Comparison of ENCODE assay signal across 1 cellular context in the genomic region with DNA sequence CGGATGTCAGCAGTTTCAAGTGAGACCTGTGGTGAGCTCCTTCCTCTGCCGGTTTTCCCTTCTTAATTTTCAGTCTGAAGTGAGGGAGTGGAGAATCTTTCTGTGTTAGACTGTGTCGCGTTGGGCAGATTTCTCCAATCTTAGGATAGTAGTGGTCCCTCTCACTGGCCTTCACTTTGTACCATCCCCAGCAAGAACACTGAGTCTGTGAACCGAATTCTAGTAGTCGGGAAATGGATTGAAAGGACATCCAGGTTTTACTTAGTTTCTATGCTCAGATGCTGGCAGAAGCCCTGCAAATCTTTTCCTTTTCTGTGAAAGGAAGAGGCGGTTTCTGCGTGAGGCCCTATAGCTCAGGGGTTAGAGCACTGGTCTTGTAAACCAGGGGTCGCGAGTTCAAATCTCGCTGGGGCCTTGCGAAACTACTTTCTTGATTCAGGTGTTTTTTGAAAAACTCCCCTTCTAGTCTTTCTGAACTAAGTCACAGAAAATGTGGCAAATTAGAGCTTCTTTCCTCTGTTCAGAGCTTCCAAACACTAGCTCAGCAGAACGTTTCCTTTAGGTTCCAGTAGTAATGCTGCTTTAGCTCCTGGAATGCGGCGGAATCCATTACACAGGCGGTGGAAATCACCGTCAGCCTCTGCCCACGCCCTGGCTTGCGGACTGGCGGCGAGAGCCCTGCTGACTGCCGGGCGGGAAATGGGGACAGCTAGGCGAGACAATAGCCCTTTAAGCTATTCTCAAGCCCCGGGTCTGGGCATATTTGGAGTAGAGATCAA.
TF ChIP-seq lines count a peak whose summit lies in the region.

No MANE protein-coding gene starts in this region.

TF ChIP-seq in HepG2, 621 proteins besides CTCF, POLR2A, EP300 and RAD21 (continued from another document and continues in another):
- no peak for TF ChIP-seq ZBTB14 (CRISPR knock-in tag; IDR thresholded peaks at IDR 0.05)
- 0 out of 2 replicates have a peak, but pooled peaks have one; percentile 88 for TF ChIP-seq ZNF180 (CRISPR knock-in tag; IDR thresholded peaks at IDR 0.05; ENCODE audit: borderline replicate concordance, low read depth)
- no peak; the same call in 1 of the 2 replicates for TF ChIP-seq ZNF430 (CRISPR knock-in tag; IDR thresholded peaks at IDR 0.05)
- TF ChIP-seq ZNF546 (CRISPR knock-in tag; conservative IDR thresholded peaks at IDR 0.05): no peak; the same call in 1 of the 2 replicates
- peak; percentile 86; the same call in 1 of the 2 replicates for TF ChIP-seq ZSCAN12 (CRISPR knock-in tag; IDR thresholded peaks at IDR 0.05)
- TF ChIP-seq, protein P1, sequence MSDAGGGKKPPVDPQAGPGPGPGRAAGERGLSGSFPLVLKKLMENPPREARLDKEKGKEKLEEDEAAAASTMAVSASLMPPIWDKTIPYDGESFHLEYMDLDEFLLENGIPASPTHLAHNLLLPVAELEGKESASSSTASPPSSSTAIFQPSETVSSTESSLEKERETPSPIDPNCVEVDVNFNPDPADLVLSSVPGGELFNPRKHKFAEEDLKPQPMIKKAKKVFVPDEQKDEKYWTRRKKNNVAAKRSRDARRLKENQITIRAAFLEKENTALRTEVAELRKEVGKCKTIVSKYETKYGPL (CRISPR knock-in tag; IDR thresholded peaks at IDR 0.05): 0 out of 2 replicates have a peak, but pooled peaks have one; percentile 61
- TF ChIP-seq ZNF160 (CRISPR knock-in tag; IDR thresholded peaks at IDR 0.05): 0 out of 2 replicates have a peak, but pooled peaks have one; percentile 48
- TF ChIP-seq YEATS2 (CRISPR knock-in tag; IDR thresholded peaks at IDR 0.05; ENCODE audit: borderline replicate concordance): 0 out of 2 replicates have a peak, but pooled peaks have one; percentile 16
- peak; percentile 100 for TF ChIP-seq MAFF (IDR thresholded peaks at IDR 0.05; ENCODE audit: low read depth, low read length)
- TF ChIP-seq USF2 (IDR thresholded peaks at IDR 0.05; ENCODE audit: low read depth, low read length): no peak
- no peak for TF ChIP-seq USF2 (CRISPR knock-in tag; IDR thresholded peaks at IDR 0.05; ENCODE audit: borderline replicate concordance)
- 0 out of 2 replicates have a peak, but pooled peaks have one; percentile 24 for TF ChIP-seq DPF2 (CRISPR knock-in tag; IDR thresholded peaks at IDR 0.05; ENCODE audit: borderline replicate concordance, low read depth)
- TF ChIP-seq SMYD3 (CRISPR knock-in tag; IDR thresholded peaks at IDR 0.05): peak; percentile 1; the same call in 1 of the 2 replicates
- TF ChIP-seq ZNF75D (CRISPR knock-in tag; IDR thresholded peaks at IDR 0.05; ENCODE audit: borderline replicate concordance): 0 out of 2 replicates have a peak, but pooled peaks have one; percentile 24
- TF ChIP-seq ZNF24 (IDR thresholded peaks at IDR 0.05): peak; percentile 99
- peak; percentile 69 for TF ChIP-seq ZFP90 (CRISPR knock-in tag; IDR thresholded peaks at IDR 0.05; ENCODE audit: borderline replicate concordance)
- TF ChIP-seq RFXANK (CRISPR knock-in tag; IDR thresholded peaks at IDR 0.05): no peak
- no peak for TF ChIP-seq BORCS8-MEF2B (CRISPR knock-in tag; IDR thresholded peaks at IDR 0.05)
- TF ChIP-seq SNAI1 (CRISPR knock-in tag; IDR thresholded peaks at IDR 0.05; ENCODE audit: borderline replicate concordance): no peak
- 0 out of 2 replicates have a peak, but pooled peaks have one; percentile 55 for TF ChIP-seq ZNF17 (CRISPR knock-in tag; IDR thresholded peaks at IDR 0.05)
- TF ChIP-seq, protein P2, sequence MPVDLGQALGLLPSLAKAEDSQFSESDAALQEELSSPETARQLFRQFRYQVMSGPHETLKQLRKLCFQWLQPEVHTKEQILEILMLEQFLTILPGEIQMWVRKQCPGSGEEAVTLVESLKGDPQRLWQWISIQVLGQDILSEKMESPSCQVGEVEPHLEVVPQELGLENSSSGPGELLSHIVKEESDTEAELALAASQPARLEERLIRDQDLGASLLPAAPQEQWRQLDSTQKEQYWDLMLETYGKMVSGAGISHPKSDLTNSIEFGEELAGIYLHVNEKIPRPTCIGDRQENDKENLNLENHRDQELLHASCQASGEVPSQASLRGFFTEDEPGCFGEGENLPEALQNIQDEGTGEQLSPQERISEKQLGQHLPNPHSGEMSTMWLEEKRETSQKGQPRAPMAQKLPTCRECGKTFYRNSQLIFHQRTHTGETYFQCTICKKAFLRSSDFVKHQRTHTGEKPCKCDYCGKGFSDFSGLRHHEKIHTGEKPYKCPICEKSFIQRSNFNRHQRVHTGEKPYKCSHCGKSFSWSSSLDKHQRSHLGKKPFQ (CRISPR knock-in tag; IDR thresholded peaks at IDR 0.05; ENCODE audit: insufficient replicate concordance): no peak
- peak; percentile 75; the same call in 1 of the 2 replicates for TF ChIP-seq TP53 (CRISPR knock-in tag; conservative IDR thresholded peaks at IDR 0.05)
- 0 out of 2 replicates have a peak, but pooled peaks have one; percentile 63 for TF ChIP-seq ZNF333 (CRISPR knock-in tag; IDR thresholded peaks at IDR 0.05; ENCODE audit: borderline replicate concordance)
- TF ChIP-seq CHD4 (IDR thresholded peaks at IDR 0.05; ENCODE audit: borderline replicate concordance, low read length): peak; percentile 88; the same call in 1 of the 2 replicates
- TF ChIP-seq, protein P3, sequence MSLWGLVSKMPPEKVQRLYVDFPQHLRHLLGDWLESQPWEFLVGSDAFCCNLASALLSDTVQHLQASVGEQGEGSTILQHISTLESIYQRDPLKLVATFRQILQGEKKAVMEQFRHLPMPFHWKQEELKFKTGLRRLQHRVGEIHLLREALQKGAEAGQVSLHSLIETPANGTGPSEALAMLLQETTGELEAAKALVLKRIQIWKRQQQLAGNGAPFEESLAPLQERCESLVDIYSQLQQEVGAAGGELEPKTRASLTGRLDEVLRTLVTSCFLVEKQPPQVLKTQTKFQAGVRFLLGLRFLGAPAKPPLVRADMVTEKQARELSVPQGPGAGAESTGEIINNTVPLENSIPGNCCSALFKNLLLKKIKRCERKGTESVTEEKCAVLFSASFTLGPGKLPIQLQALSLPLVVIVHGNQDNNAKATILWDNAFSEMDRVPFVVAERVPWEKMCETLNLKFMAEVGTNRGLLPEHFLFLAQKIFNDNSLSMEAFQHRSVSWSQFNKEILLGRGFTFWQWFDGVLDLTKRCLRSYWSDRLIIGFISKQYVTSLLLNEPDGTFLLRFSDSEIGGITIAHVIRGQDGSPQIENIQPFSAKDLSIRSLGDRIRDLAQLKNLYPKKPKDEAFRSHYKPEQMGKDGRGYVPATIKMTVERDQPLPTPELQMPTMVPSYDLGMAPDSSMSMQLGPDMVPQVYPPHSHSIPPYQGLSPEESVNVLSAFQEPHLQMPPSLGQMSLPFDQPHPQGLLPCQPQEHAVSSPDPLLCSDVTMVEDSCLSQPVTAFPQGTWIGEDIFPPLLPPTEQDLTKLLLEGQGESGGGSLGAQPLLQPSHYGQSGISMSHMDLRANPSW (CRISPR knock-in tag; IDR thresholded peaks at IDR 0.05; ENCODE audit: borderline replicate concordance): no peak; the same call in 1 of the 2 replicates
- TF ChIP-seq ZNF670 (CRISPR knock-in tag; IDR thresholded peaks at IDR 0.05; ENCODE audit: borderline replicate concordance): no peak
- TF ChIP-seq SMC3 (IDR thresholded peaks at IDR 0.05; ENCODE audit: low read length): no peak; the same call in 1 of the 2 replicates
- peak; percentile 23; the same call in 1 of the 2 replicates for TF ChIP-seq ZNF770 (CRISPR knock-in tag; IDR thresholded peaks at IDR 0.05)
- TF ChIP-seq, protein P4, sequence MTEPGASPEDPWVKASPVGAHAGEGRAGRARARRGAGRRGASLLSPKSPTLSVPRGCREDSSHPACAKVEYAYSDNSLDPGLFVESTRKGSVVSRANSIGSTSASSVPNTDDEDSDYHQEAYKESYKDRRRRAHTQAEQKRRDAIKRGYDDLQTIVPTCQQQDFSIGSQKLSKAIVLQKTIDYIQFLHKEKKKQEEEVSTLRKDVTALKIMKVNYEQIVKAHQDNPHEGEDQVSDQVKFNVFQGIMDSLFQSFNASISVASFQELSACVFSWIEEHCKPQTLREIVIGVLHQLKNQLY (CRISPR knock-in tag; IDR thresholded peaks at IDR 0.05): 0 out of 2 replicates have a peak, but pooled peaks have one; percentile 61
- TF ChIP-seq ZNF574 (CRISPR knock-in tag; IDR thresholded peaks at IDR 0.05): peak; percentile 75
- 0 out of 2 replicates have a peak, but pooled peaks have one; percentile 63 for TF ChIP-seq ETS1 (CRISPR knock-in tag; IDR thresholded peaks at IDR 0.05)
- TF ChIP-seq ZBTB8A (CRISPR knock-in tag; IDR thresholded peaks at IDR 0.05; ENCODE audit: borderline replicate concordance, low read depth): 0 out of 2 replicates have a peak, but pooled peaks have one; percentile 27
- TF ChIP-seq ZNF253 (CRISPR knock-in tag; IDR thresholded peaks at IDR 0.05; ENCODE audit: borderline replicate concordance): 0 out of 2 replicates have a peak, but pooled peaks have one; percentile 39
- TF ChIP-seq REPIN1 (CRISPR knock-in tag; IDR thresholded peaks at IDR 0.05; ENCODE audit: borderline replicate concordance, low read depth): peak; percentile 66; the same call in 1 of the 2 replicates
- no peak for TF ChIP-seq ZNF788 (CRISPR knock-in tag; IDR thresholded peaks at IDR 0.05; ENCODE audit: borderline replicate concordance)
